In the genomic region with DNA sequence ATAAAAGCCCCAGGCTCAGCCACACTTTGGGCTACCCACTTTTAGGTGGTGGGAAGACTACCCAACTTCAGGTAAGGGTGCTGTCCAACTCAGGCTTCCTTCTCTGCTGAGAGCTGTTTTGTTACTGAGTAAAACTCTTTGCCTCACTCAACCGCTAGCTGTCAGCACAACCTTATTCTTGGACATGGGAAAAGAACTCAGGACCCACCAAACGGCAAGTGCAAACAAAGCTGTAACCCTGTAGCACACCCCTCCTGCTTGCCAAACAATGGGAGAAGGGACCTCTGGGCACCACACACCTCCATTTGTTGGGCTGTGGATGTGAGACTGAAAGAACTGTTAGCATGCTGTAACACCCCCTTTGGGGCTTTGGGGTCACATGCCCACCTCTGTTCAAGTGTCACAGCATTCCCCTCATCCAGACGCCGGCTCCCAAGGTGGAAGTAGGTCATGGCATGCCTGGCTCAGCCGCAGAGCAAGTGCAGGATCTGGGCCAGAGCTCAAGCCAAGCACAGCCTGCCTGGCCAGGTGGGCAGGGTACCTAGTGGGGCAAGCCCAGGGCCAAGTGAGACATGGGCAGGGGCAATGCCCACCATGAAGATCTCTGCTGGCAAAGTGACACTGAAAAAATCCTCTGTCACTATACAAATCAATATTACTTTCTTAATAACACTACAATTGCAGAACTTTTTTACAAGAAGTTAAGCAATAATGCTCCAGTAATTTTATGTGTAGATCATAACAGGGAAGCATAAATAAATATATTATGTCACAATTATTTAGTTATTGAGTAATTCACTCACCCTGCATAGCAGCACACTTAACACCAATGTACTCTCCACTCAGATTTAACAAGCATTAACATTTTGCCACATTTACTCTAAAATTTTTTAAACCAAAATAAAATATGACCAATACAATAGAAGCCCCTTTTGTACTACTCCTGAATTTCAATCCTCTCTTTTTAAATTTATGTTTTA, we compare ENCODE assay signal across 18 cellular contexts.
DNase-seq lines count a peak whose midpoint lies in the region; ATAC-seq, FAIRE-seq and TF ChIP-seq lines count a peak whose summit lies in the region.
"Had no signal": no experiment of that assay in that cellular context is flagged by ENCODE, and none has a peak within 500 bp of the region (broad histone marks: within the 10 kb centered on the region; RNA-seq: fewer than 3 reads in every experiment).

No MANE protein-coding gene starts in this region.

- H3K9me2 ChIP-seq in GM23338 (ENCODE audit: insufficient read depth) = no peaks in the 10 kb centered on the region

- H3K27ac Mint-ChIP-seq in GM23338 = no peak overlapping the region
- H3K27ac Mint-ChIP-seq: B cell; CD4-positive, alpha-beta T cell had no signal

- no peaks in the 10 kb centered on the region for H3F3A ChIP-seq in GM23338 (replicated peaks; ENCODE audit: low read depth)

- H3K4me3 ChIP-seq in GM23338 (no peak overlapping the region), kidney (ENCODE audit: low read length in 2 of 2) (no peak overlapping the region), adrenal gland (no peak overlapping the region), breast epithelium (no peak overlapping the region)
- H3K4me3 ChIP-seq: K562 had no signal

- H3K4me2 ChIP-seq in GM23338 = no peak overlapping the region

- H3K27ac ChIP-seq in GM23338 (ENCODE audit: low read depth) (no peak overlapping the region), kidney (ENCODE audit: low read depth in 2 of 2, low read length in 2 of 2) (no peak overlapping the region), adrenal gland (no peak overlapping the region), breast epithelium (no peak overlapping the region)
- H3K27ac ChIP-seq: HL-60 had no signal

- H2AFZ ChIP-seq in GM23338 = no peak overlapping the region

- peak; percentile 41 for ATAC-seq in GM23338
- ATAC-seq in omental fat pad (ENCODE audit: low FRiP score) = peak; percentile 28
- ATAC-seq: K562, PC-3 had no signal

- peak; percentile 52 for FAIRE-seq in kidney (lab: Jason Lieb, UNC)
- FAIRE-seq: K562 had no signal

- no peak for TF ChIP-seq POLR2A in adrenal gland (IDR thresholded peaks at IDR 0.05)
- no peak for TF ChIP-seq POLR2A in breast epithelium (IDR thresholded peaks at IDR 0.05)

- H3K27me3 Mint-ChIP-seq in GM23338 (ENCODE audit: insufficient read depth, low read depth, poor library complexity) = no peaks in the 10 kb centered on the region
- H3K27me3 Mint-ChIP-seq: B cell; CD4-positive, alpha-beta T cell had no signal

- no peak overlapping the region for H3K9ac ChIP-seq in kidney (ENCODE audit: low read length in 2 of 2)

- intact Hi-C loops in kidney (cut with DNase I) = no loop called here
- intact Hi-C loops in adrenal gland (cut with DNase I) = no loop called here
- intact Hi-C loops in breast epithelium (cut with DNase I; ENCODE audit: low total_unique reads) = no loop called here

- H3K36me3 ChIP-seq in GM23338 (ENCODE audit: insufficient read depth) (no peaks in the 10 kb centered on the region), kidney (ENCODE audit: control insufficient read depth in 1 of 2, insufficient read depth in 2 of 2, low read length in 2 of 2) (no peaks in the 10 kb centered on the region), adrenal gland (replicated peaks in 1 of 2) (peaks cover 0 to 3% of the 10 kb centered on the region in 2 donors), breast epithelium (peaks cover 4% of the 10 kb centered on the region)

- peak; percentile 24 for DNase-seq in GM23338 (ENCODE audit: low spot score)
- DNase-seq in cerebellum (ENCODE audit: low spot score) = peak; percentile 8
- DNase-seq in kidney = peak; percentile 63
- DNase-seq in omental fat pad (ENCODE audit: low spot score) = no peak
- no peak for DNase-seq in GM19240 (ENCODE audit: insufficient read length, low spot score)
- DNase-seq in adrenal gland = no peak
- no peak for DNase-seq in breast epithelium (ENCODE audit: low spot score in 2 of 2)
- DNase-seq: CD4-positive, alpha-beta T cell; DND-41; GF-D8; NCI-H1092; NCI-H1694; NCI-H446; NCI-H748 treated with DMSO at 0.1 percent for 48 hours; PC-3 had no signal

- H3K4me1 ChIP-seq in GM23338 (ENCODE audit: insufficient read depth) = no peaks in the 10 kb centered on the region
- peaks cover 3 to 5% of the 10 kb centered on the region in 2 donors for H3K4me1 ChIP-seq in kidney (ENCODE audit: control insufficient read depth in 1 of 2, insufficient read depth in 1 of 2, low read depth in 1 of 2, low read length in 2 of 2)
- H3K4me1 ChIP-seq in adrenal gland (replicated peaks in 1 of 2) = no peaks in the 10 kb centered on the region
- no peaks in the 10 kb centered on the region for H3K4me1 ChIP-seq in breast epithelium

- 94 to 99% (median 97%) methylated on average over 2 to 5 of the region's 5 CpGs for WGBS in adrenal gland, 4 donors

- peaks cover 5% of the 10 kb centered on the region; the same call in 2 of the 3 replicates for H3K9me3 Mint-ChIP-seq in GM23338
- H3K9me3 Mint-ChIP-seq: CD4-positive, alpha-beta T cell had no signal

- H3K4me3 Mint-ChIP-seq in GM23338 = no peak overlapping the region
- H3K4me3 Mint-ChIP-seq: B cell; CD4-positive, alpha-beta T cell had no signal

- TF ChIP-seq CTCF in GM23338 (conservative IDR thresholded peaks at IDR 0.05; ENCODE audit: low read depth in 2 of 2) = peak in 1 of 2 experiments; percentile 44; a peak in 2 of 4 replicates
- no peak for TF ChIP-seq CTCF in kidney (IDR thresholded peaks at IDR 0.05; ENCODE audit: borderline replicate concordance, extremely low read depth, insufficient read depth)
- TF ChIP-seq CTCF in omental fat pad (IDR thresholded peaks at IDR 0.05) = no peak
- no peak for TF ChIP-seq CTCF in adrenal gland (IDR thresholded peaks at IDR 0.05)
- TF ChIP-seq CTCF in breast epithelium (IDR thresholded peaks at IDR 0.05) = no peak

- peaks cover 23% of the 10 kb centered on the region; the same call in 2 of the 3 replicates for H3K36me3 Mint-ChIP-seq in GM23338 (ENCODE audit: low read depth)

- H3K27me3 ChIP-seq in GM23338 (ENCODE audit: insufficient read depth) (no peaks in the 10 kb centered on the region), adrenal gland (no peaks in the 10 kb centered on the region), breast epithelium (no peaks in the 10 kb centered on the region)

- peaks cover 2% of the 10 kb centered on the region; the same call in 1 of the 3 replicates for H3K4me1 Mint-ChIP-seq in GM23338
- H3K4me1 Mint-ChIP-seq: B cell had no signal

- H3K9me3 ChIP-seq in kidney (ENCODE audit: control insufficient read depth in 1 of 2, low read length in 2 of 2) (no peaks in the 10 kb centered on the region), adrenal gland (replicated peaks in 1 of 3) (no peaks in the 10 kb centered on the region), breast epithelium (no peaks in the 10 kb centered on the region)

- H4K20me1 ChIP-seq in GM23338 (replicated peaks; ENCODE audit: insufficient read depth) = no peaks in the 10 kb centered on the region

- no peaks in the 10 kb centered on the region for H3K79me2 ChIP-seq in GM23338 (replicated peaks; ENCODE audit: insufficient read depth)

TF ChIP-seq in GM23338, 12 proteins besides CTCF, POLR2A, EP300 and RAD21 (continues in another document):
- TF ChIP-seq STAT1 (IDR thresholded peaks at IDR 0.05; ENCODE audit: unreplicated experiment) = no peak
- TF ChIP-seq REST (IDR thresholded peaks at IDR 0.05; ENCODE audit: unreplicated experiment) = no peak
- TF ChIP-seq JUNB (IDR thresholded peaks at IDR 0.05; ENCODE audit: unreplicated experiment) = no peak
- TF ChIP-seq EZH2phosphoT487 (IDR thresholded peaks at IDR 0.05; ENCODE audit: unreplicated experiment) = no peak
- no peak for TF ChIP-seq EZH2 (IDR thresholded peaks at IDR 0.05; ENCODE audit: low read depth, unreplicated experiment)
- no peak for TF ChIP-seq CREB1 (CRISPR knock-in tag; IDR thresholded peaks at IDR 0.05; ENCODE audit: low read depth)
- TF ChIP-seq POLR2AphosphoS5 (IDR thresholded peaks at IDR 0.05; ENCODE audit: low read depth) = no peak

Comparison
In these comparisons a context has a peak if more than half of its experiments do, and no peak if none do; other contexts are left out.
1. DNase-seq: peak in GM23338 (single experiment), cerebellum (single experiment) and kidney (single experiment); none in omental fat pad (single experiment), GM19240 (single experiment), adrenal gland (0 of 7) and breast epithelium (0 of 2).